ENCODE assay signal across 13 cellular contexts in the genomic region with DNA sequence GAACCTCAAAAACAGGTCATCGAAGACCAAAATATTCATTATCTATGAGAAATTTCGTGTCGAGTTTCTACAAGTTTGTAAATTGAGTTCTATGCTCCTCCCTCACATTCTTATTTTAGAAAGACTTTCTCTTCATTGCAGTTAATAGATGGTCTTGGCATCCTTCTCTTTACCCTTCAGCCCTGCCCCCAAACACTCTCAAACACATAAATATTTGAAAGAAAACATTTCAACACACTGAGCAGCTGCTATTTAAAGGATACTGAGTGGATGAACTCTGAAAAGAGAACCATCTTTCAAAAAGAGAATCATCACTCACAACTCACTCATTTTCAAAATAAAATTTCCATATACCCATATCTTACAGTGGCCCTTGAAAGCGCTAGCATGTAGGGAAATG.
A peak's percentile ranks its signal among the peaks of the same experiment; 100 is the strongest.
DNase-seq lines count a peak whose midpoint lies in the region; ATAC-seq and TF ChIP-seq lines count a peak whose summit lies in the region.
"Had no signal": no experiment of that assay in that cellular context is flagged by ENCODE, and none has a peak within 500 bp of the region (broad histone marks: within the 10 kb centered on the region; RNA-seq: fewer than 3 reads in every experiment).

No MANE protein-coding gene starts in this region.

- peaks cover 49% of the 10 kb centered on the region for H3K36me3 Mint-ChIP-seq in nephron (ENCODE audit: low read depth)
- no peaks in the 10 kb centered on the region for H3K36me3 Mint-ChIP-seq in activated naive CD8-positive, alpha-beta T cell treated with anti-CD3 and anti-CD28 coated beads for 36 hours
- H3K36me3 Mint-ChIP-seq: CD8-positive, alpha-beta T cell had no signal

- no peaks in the 10 kb centered on the region for H3K27me3 Mint-ChIP-seq in nephron (ENCODE audit: low read depth)
- H3K27me3 Mint-ChIP-seq in activated naive CD8-positive, alpha-beta T cell treated with anti-CD3 and anti-CD28 coated beads for 36 hours, result peaks cover 34% of the 10 kb centered on the region

- DNase-seq in coronary artery (ENCODE audit: low spot score), result no peak
- peak in 1 of 2 donors; percentile 71 for DNase-seq in uterus
- no peak for DNase-seq in activated naive CD8-positive, alpha-beta T cell treated with anti-CD3 and anti-CD28 coated beads for 36 hours
- DNase-seq: CD8-positive, alpha-beta T cell; Karpas-422; NCI-H187 treated with DMSO at 0.1 percent for 48 hours; NCI-H446 treated with DMSO at 0.1 percent for 48 hours; NCI-H774; SHP77 treated with DMSO at 0.1 percent for 48 hours had no signal

- H3K27me3 ChIP-seq in OCI-LY3 (ENCODE audit: low read depth, low read length) (peaks cover 26% of the 10 kb centered on the region; the same call in 1 of the 2 replicates), uterus (no peaks in the 10 kb centered on the region)

- intact Hi-C loops in uterus (cut with DNase I; ENCODE audit: low total_unique reads), result loop anchor here (10.0 kb wide), 1 partner anchor 63 kb away; the partner anchor contains the start of gene NUAK1

- H3K4me2 ChIP-seq in OCI-LY3 (ENCODE audit: low read length), result peak overlapping the region; percentile 68

- H3K4me1 Mint-ChIP-seq in nephron, result peaks cover 41% of the 10 kb centered on the region
- no peaks in the 10 kb centered on the region for H3K4me1 Mint-ChIP-seq in activated naive CD8-positive, alpha-beta T cell treated with anti-CD3 and anti-CD28 coated beads for 36 hours

- H3K27ac ChIP-seq in OCI-LY3 (ENCODE audit: low read length) (no peak overlapping the region), coronary artery (peak overlapping the region; percentile 72 to 74), uterus (peak overlapping the region; percentile 72 to 74)

- no peak overlapping the region for H3K9ac ChIP-seq in OCI-LY3 (ENCODE audit: low read length)

- no peak for TF ChIP-seq CTCF in OCI-LY3 (IDR thresholded peaks at IDR 0.05; ENCODE audit: low read depth, low read length)
- TF ChIP-seq CTCF in coronary artery (IDR thresholded peaks at IDR 0.05), result no peak
- no peak for TF ChIP-seq CTCF in nephron (IDR thresholded peaks at IDR 0.05; ENCODE audit: unreplicated experiment in 3 of 3)
- TF ChIP-seq CTCF in uterus (IDR thresholded peaks at IDR 0.05), result no peak

- TF ChIP-seq POLR2A in uterus (IDR thresholded peaks at IDR 0.05), result no peak

- H3K36me3 ChIP-seq in OCI-LY3 (replicated peaks; ENCODE audit: low read depth, low read length) (no peaks in the 10 kb centered on the region), uterus (no peaks in the 10 kb centered on the region)

- no peak overlapping the region for H2AFZ ChIP-seq in OCI-LY3 (ENCODE audit: low read depth, low read length)

- H3K79me2 ChIP-seq in OCI-LY3 (ENCODE audit: low read length), result no peaks in the 10 kb centered on the region

- H3K4me3 ChIP-seq in OCI-LY3 (ENCODE audit: low read length) (no peak overlapping the region), coronary artery (no peak overlapping the region), uterus (no peak overlapping the region)

- peak overlapping the region; percentile 40 to 75 (median 69) for H3K27ac Mint-ChIP-seq in nephron
- H3K27ac Mint-ChIP-seq in activated naive CD8-positive, alpha-beta T cell treated with anti-CD3 and anti-CD28 coated beads for 36 hours, result no peak overlapping the region
- H3K27ac Mint-ChIP-seq: CD8-positive, alpha-beta T cell had no signal

- no peaks in the 10 kb centered on the region for H4K20me1 ChIP-seq in OCI-LY3 (ENCODE audit: insufficient read depth, low read length)

- H3K4me1 ChIP-seq in OCI-LY3 (ENCODE audit: low read length) (peaks cover 62% of the 10 kb centered on the region), uterus (peaks cover 18 to 27% of the 10 kb centered on the region in 2 donors)

- no peaks in the 10 kb centered on the region for H3K9me3 Mint-ChIP-seq in nephron
- no peaks in the 10 kb centered on the region for H3K9me3 Mint-ChIP-seq in activated naive CD8-positive, alpha-beta T cell treated with anti-CD3 and anti-CD28 coated beads for 36 hours
- H3K9me3 Mint-ChIP-seq: CD8-positive, alpha-beta T cell had no signal

- no peak overlapping the region for H3K4me3 Mint-ChIP-seq in nephron
- no peak overlapping the region for H3K4me3 Mint-ChIP-seq in activated naive CD8-positive, alpha-beta T cell treated with anti-CD3 and anti-CD28 coated beads for 36 hours
- H3K4me3 Mint-ChIP-seq: CD8-positive, alpha-beta T cell had no signal

- ATAC-seq in GM19324 (IDR thresholded peaks at IDR 0.05; ENCODE audit: low FRiP score, unreplicated experiment), result no peak
- no peak for ATAC-seq in HG03097 (IDR thresholded peaks at IDR 0.05; ENCODE audit: low FRiP score, unreplicated experiment)
- ATAC-seq: CD8-positive, alpha-beta T cell had no signal

- H3K9me3 ChIP-seq in OCI-LY3 (ENCODE audit: insufficient read depth, low read length) (no peaks in the 10 kb centered on the region; the same call in 1 of the 2 replicates), uterus (no peaks in the 10 kb centered on the region)
